In the genomic region with DNA sequence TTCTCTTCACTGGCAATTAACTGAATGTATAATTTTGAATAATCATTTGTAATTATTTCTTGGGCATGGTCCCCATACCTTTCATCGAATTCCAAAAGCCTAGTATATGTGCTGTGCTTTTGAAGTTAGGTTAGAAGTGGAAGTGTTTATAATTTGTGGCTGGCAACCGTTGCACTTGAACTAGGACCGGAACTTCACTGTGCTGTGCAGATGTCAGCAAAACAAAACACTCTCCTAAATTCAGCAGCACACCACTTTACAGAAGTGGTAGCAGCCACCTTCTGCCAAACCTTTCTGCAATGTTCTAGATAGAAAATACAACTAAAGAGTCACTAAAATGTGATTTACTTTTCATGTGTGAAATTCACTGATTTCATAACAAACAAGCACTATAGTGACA, we compare ENCODE assay signal across 19 cellular contexts.
A peak's percentile ranks its signal among the peaks of the same experiment; 100 is the strongest.
DNase-seq lines count a peak whose midpoint lies in the region; ATAC-seq and TF ChIP-seq lines count a peak whose summit lies in the region.
"Had no signal": no experiment of that assay in that cellular context is flagged by ENCODE, and none has a peak within 500 bp of the region (broad histone marks: within the 10 kb centered on the region; RNA-seq: fewer than 3 reads in every experiment).

No MANE protein-coding gene starts in this region.

- no peaks in the 10 kb centered on the region for H3F3A ChIP-seq in Loucy (ENCODE audit: low read depth)
- H3F3A ChIP-seq in PC-9 (ENCODE audit: insufficient read depth, low read depth) = no peaks in the 10 kb centered on the region
- no peaks in the 10 kb centered on the region for H3F3A ChIP-seq in GM23248 (ENCODE audit: insufficient read depth)

- POLR2A ChIA-PET in PC-9 (lab: Charles Lee; ENCODE audit: unreplicated experiment) = no interaction called here

- H4K20me1 ChIP-seq in Loucy (ENCODE audit: insufficient read depth, low read length, poor library complexity, severe bottlenecking) (no peaks in the 10 kb centered on the region), PC-9 (ENCODE audit: insufficient read depth) (no peaks in the 10 kb centered on the region), GM23248 (ENCODE audit: insufficient read depth) (no peaks in the 10 kb centered on the region)
- H4K20me1 ChIP-seq: BLaER1 had no signal

- WGBS in heart left ventricle, 4 donors = 25 to 54% (median 44%) methylated on average over 3 of the region's 3 CpGs
- 0 to 2% methylated on average over 3 of the region's 3 CpGs for WGBS in GM23248 (ENCODE audit: low coverage in 1 of 2, low lambda C conversion rate in 2 of 2, missing lambda C conversion rate in 2 of 2), 2 experiments

- H3K9me3 ChIP-seq in heart left ventricle (peaks cover 0 to 11% (median 0%) of the 10 kb centered on the region in 12 donors), Loucy (ENCODE audit: insufficient read depth, low read depth, low read length) (no peaks in the 10 kb centered on the region), PC-9 (ENCODE audit: insufficient read depth, low read depth) (no peaks in the 10 kb centered on the region), GM23248 (ENCODE audit: low read depth) (no peaks in the 10 kb centered on the region)
- H3K9me3 ChIP-seq: A549, BLaER1, Peyer's patch, SK-N-SH had no signal

- H2AFZ ChIP-seq in Loucy (ENCODE audit: low read length) = peak overlapping the region; percentile 40
- H2AFZ ChIP-seq in PC-9 = peak overlapping the region; percentile 64; the same call in 1 of the 2 replicates
- H2AFZ ChIP-seq in GM23248 = no peak overlapping the region

- H3K9ac ChIP-seq in Loucy (ENCODE audit: low read depth, low read length, poor library complexity, severe bottlenecking) (peak overlapping the region; percentile 35), GM23248 (no peak overlapping the region)
- H3K9ac ChIP-seq: BLaER1, SK-N-SH had no signal

- H3K4me2 ChIP-seq in Loucy (ENCODE audit: low read depth, low read length, poor library complexity, severe bottlenecking) (peak overlapping the region; percentile 28), PC-9 (no peak overlapping the region), GM23248 (ENCODE audit: unreplicated experiment) (no peak overlapping the region)
- H3K4me2 ChIP-seq: A549, BLaER1, SK-N-SH had no signal

- BruUV-seq in PC-9 (replicated peaks; lab: Mats Ljungman, UMichigan) = no TSS peak

- TF ChIP-seq CTCF in heart left ventricle (IDR thresholded peaks at IDR 0.05) = no peak
- TF ChIP-seq CTCF in Loucy (conservative IDR thresholded peaks at IDR 0.05; ENCODE audit: low read length) = no peak
- no peak for TF ChIP-seq CTCF in PC-9 (conservative IDR thresholded peaks at IDR 0.05)

- in situ Hi-C loops in GM23248 (cut with MboI) = no loop called here

- H3K36me3 ChIP-seq in heart left ventricle = no peaks in the 10 kb centered on the region
- H3K36me3 ChIP-seq in Loucy (ENCODE audit: insufficient read depth, low read length) = no peaks in the 10 kb centered on the region
- no peaks in the 10 kb centered on the region for H3K36me3 ChIP-seq in PC-9 (ENCODE audit: low read depth)
- no peaks in the 10 kb centered on the region for H3K36me3 ChIP-seq in GM23248 (ENCODE audit: low read depth)
- H3K36me3 ChIP-seq: BLaER1, Peyer's patch had no signal

- H3K4me1 ChIP-seq in heart left ventricle (peaks cover 0 to 4% (median 0%) of the 10 kb centered on the region in 12 donors), Loucy (ENCODE audit: insufficient read depth, low read length, poor library complexity, severe bottlenecking) (peaks cover 3% of the 10 kb centered on the region), PC-9 (replicated peaks; ENCODE audit: insufficient read depth) (no peaks in the 10 kb centered on the region), GM23248 (ENCODE audit: insufficient read depth) (no peaks in the 10 kb centered on the region)
- H3K4me1 ChIP-seq: A549, BLaER1, Peyer's patch had no signal

- peak; percentile 50 to 91 (median 72) for ATAC-seq in heart left ventricle
- ATAC-seq: A549; CD8-positive, alpha-beta T cell had no signal

- no peaks in the 10 kb centered on the region for H3K27me3 ChIP-seq in heart left ventricle
- H3K27me3 ChIP-seq in Loucy (ENCODE audit: insufficient read depth, low read length, poor library complexity, severe bottlenecking) = no peaks in the 10 kb centered on the region
- H3K27me3 ChIP-seq in PC-9 (ENCODE audit: insufficient read depth, low read depth) = no peaks in the 10 kb centered on the region
- H3K27me3 ChIP-seq in GM23248 (replicated peaks; ENCODE audit: insufficient read depth) = no peaks in the 10 kb centered on the region
- H3K27me3 ChIP-seq: BLaER1, Peyer's patch had no signal

- H3K79me2 ChIP-seq in Loucy (ENCODE audit: insufficient read depth, low read length) (no peaks in the 10 kb centered on the region), PC-9 (ENCODE audit: low read depth) (no peaks in the 10 kb centered on the region), GM23248 (ENCODE audit: insufficient read depth) (no peaks in the 10 kb centered on the region)

- no peak overlapping the region for H3K4me3 ChIP-seq in heart left ventricle
- H3K4me3 ChIP-seq in Loucy (ENCODE audit: low read length, poor library complexity, severe bottlenecking) = peak overlapping the region; percentile 16
- H3K4me3 ChIP-seq in PC-9 = no peak overlapping the region
- H3K4me3 ChIP-seq in GM23248 = no peak overlapping the region
- H3K4me3 ChIP-seq: A549, BLaER1, Peyer's patch had no signal

- no peak for TF ChIP-seq POLR2A in heart left ventricle (IDR thresholded peaks at IDR 0.05)

- H3K9me2 ChIP-seq in Loucy (replicated peaks; ENCODE audit: low read depth, low read length) (no peaks in the 10 kb centered on the region), PC-9 (ENCODE audit: insufficient read depth) (no peaks in the 10 kb centered on the region), GM23248 (ENCODE audit: insufficient read depth) (no peaks in the 10 kb centered on the region)
- H3K9me2 ChIP-seq: SK-N-SH had no signal

- intact Hi-C loops in heart left ventricle (cut with DNase I) (loop anchor here in 1 of 10 donors (10.0 kb wide), 1 partner anchor 244 kb away; no protein-coding TSS in a partner anchor), cardiac septum (cut with DNase I) (no loop called here), PC-9 (cut with micrococcal nuclease; ENCODE audit: unreplicated experiment) (no loop called here)

- DNase-seq in heart left ventricle (peak in 1 of 5 donors; percentile 21), cardiac septum (ENCODE audit: low spot score) (no peak), PC-9 (no peak), amygdala (lab: John Stamatoyannopoulos, UW) (no peak), GM23248 (no peak)
- no peak for DNase-seq in stimulated activated CD4-positive, alpha-beta T cell treated with anti-CD3 and anti-CD28 coated beads, Interleukin-12 subunit alpha, Interleukin-12 subunit beta, amount 100 ng/mL, for 4 hours
- DNase-seq: Calu3; CD8-positive, alpha-beta T cell; HFFc6; NCI-H1092; NCI-H2081 treated with DMSO at 0.1 percent for 48 hours; NCI-H510A treated with DMSO at 0.1 percent for 48 hours; NCI-H774; Peyer's patch; SHP77; SK-N-SH had no signal

- H3K27ac ChIP-seq in heart left ventricle (peak overlapping the region in 1 of 12 donors; percentile 41), PC-9 (no peak overlapping the region), GM23248 (no peak overlapping the region)
- H3K27ac ChIP-seq: A549, BLaER1, Peyer's patch had no signal

- CTCF ChIA-PET in PC-9 (lab: Charles Lee) = no interaction called here
